ENCODE assay signal across 17 cellular contexts in genomic region chr3:22980346-22980745, GRCh38.
DNase-seq lines count a peak whose midpoint lies in the region; ATAC-seq and TF ChIP-seq lines count a peak whose summit lies in the region.
"Had no signal": no experiment of that assay in that cellular context is flagged by ENCODE, and none has a peak within 500 bp of the region (broad histone marks: within the 10 kb centered on the region; RNA-seq: fewer than 3 reads in every experiment).

No MANE protein-coding gene starts in this region.

- 66% methylated on average over 7 of the region's 7 CpGs for WGBS in SK-N-SH (ENCODE audit: low lambda C conversion rate)

- H3K27ac ChIP-seq in SJSA1 (peak overlapping the region; percentile 36), SK-N-SH (ENCODE audit: low read depth in 2 of 2, low read length in 1 of 2) (no peak overlapping the region)
- H3K27ac ChIP-seq: ovary, SK-N-MC had no signal

- no peak for TF ChIP-seq RAD21 in SK-N-SH (IDR thresholded peaks at IDR 0.05; ENCODE audit: low read length)

- no peak for TF ChIP-seq EP300 in SK-N-SH (IDR thresholded peaks at IDR 0.05; ENCODE audit: borderline replicate concordance in 1 of 2, low read depth in 1 of 2, low read length in 1 of 2)

- H3K4me3 ChIP-seq in SJSA1 (no peak overlapping the region), fibroblast of villous mesenchyme (ENCODE audit: low read depth, low read length) (no peak overlapping the region), SK-N-SH (ENCODE audit: low read depth in 2 of 2, low read length in 1 of 2) (no peak overlapping the region)
- H3K4me3 ChIP-seq: ovary, SK-N-MC had no signal

- H3F3A ChIP-seq in SK-N-SH (replicated peaks; ENCODE audit: insufficient read depth): no peaks in the 10 kb centered on the region

- H3K27me3 ChIP-seq in SJSA1 (replicated peaks): no peaks in the 10 kb centered on the region; the same call in 1 of the 2 replicates
- no peaks in the 10 kb centered on the region for H3K27me3 ChIP-seq in SK-N-SH (ENCODE audit: insufficient read depth)
- H3K27me3 ChIP-seq: ovary had no signal

- no peaks in the 10 kb centered on the region for H3K27me3 Mint-ChIP-seq in natural killer cell (ENCODE audit: low read depth in 2 of 2)

- H3K79me2 ChIP-seq in SK-N-SH (ENCODE audit: insufficient read depth): no peaks in the 10 kb centered on the region

- no peak overlapping the region for H2AFZ ChIP-seq in SK-N-SH (ENCODE audit: low read depth)

- no peak overlapping the region for H3K9ac ChIP-seq in SK-N-SH

- POLR2A ChIA-PET in SK-N-SH (lab: Yijun Ruan, JAX): no interaction called here

- no peak overlapping the region for H3K4me3 Mint-ChIP-seq in natural killer cell

- peak; percentile 20 for DNase-seq in HCEC 1CT
- DNase-seq in SJSA1 (ENCODE audit: low read depth in 1 of 2, low spot score in 2 of 2): peak in 1 of 2 experiments; percentile 57
- peak; percentile 14 for DNase-seq in fibroblast of villous mesenchyme (ENCODE audit: low read depth)
- DNase-seq in omental fat pad (ENCODE audit: low spot score): no peak
- no peak for DNase-seq in natural killer cell
- DNase-seq in SK-N-SH: no peak
- no peak for DNase-seq in effector CD4-positive, alpha-beta T cell
- DNase-seq: activated CD4-positive, CD25-positive, alpha-beta regulatory T cell treated with anti-CD3 and anti-CD28 coated beads, Interleukin-2, amount 50 U/mL, for 72 hours; DND-41; foreskin melanocyte; NCI-H187; ovary; stimulated activated CD4-positive, alpha-beta T cell treated with anti-CD3 and anti-CD28 coated beads, Interleukin-4, amount 100 ng/mL, for 4 hours; substantia nigra; T1000 had no signal

- H3K9me2 ChIP-seq in SK-N-SH: no peaks in the 10 kb centered on the region

- H4K20me1 ChIP-seq in SK-N-SH (ENCODE audit: insufficient read depth): no peaks in the 10 kb centered on the region

- H3K4me2 ChIP-seq in SK-N-SH: no peak overlapping the region

- no peaks in the 10 kb centered on the region for H3K36me3 ChIP-seq in SJSA1
- H3K36me3 ChIP-seq in SK-N-SH (replicated peaks in 1 of 2; ENCODE audit: control insufficient read depth in 1 of 2, insufficient read depth in 2 of 2, low read length in 1 of 2): no peaks in the 10 kb centered on the region
- H3K36me3 ChIP-seq: ovary had no signal

- TF ChIP-seq CTCF in fibroblast of villous mesenchyme (IDR thresholded peaks at IDR 0.05; ENCODE audit: insufficient read depth, low read depth, low read length) (no peak), omental fat pad (IDR thresholded peaks at IDR 0.05) (no peak), natural killer cell (IDR thresholded peaks at IDR 0.05) (no peak), SK-N-SH (IDR thresholded peaks at IDR 0.05) (no peak)

- ATAC-seq in omental fat pad (ENCODE audit: low FRiP score) (peak; percentile 86), natural killer cell (no peak), SK-N-SH treated with all-trans-retinoic acid at 6 μM for 48 hours (no peak)

- H3K9me3 Mint-ChIP-seq in natural killer cell: peaks cover 2 to 6% of the 10 kb centered on the region in 2 donors

- intact Hi-C loops in natural killer cell (cut with micrococcal nuclease): no loop called here

- H3K4me1 ChIP-seq in SJSA1 (replicated peaks) (peaks cover 9% of the 10 kb centered on the region), SK-N-SH (ENCODE audit: control insufficient read depth in 1 of 2, insufficient read depth in 2 of 2, low read depth in 1 of 2, low read length in 1 of 2) (no peaks in the 10 kb centered on the region)

- no peak overlapping the region for H3K27ac Mint-ChIP-seq in natural killer cell

- no peaks in the 10 kb centered on the region for H3K4me1 Mint-ChIP-seq in natural killer cell

- H3K9me3 ChIP-seq in SJSA1 (replicated peaks) (no peaks in the 10 kb centered on the region), SK-N-SH (no peaks in the 10 kb centered on the region)
- H3K9me3 ChIP-seq: ovary had no signal

- no peaks in the 10 kb centered on the region for H3K36me3 Mint-ChIP-seq in natural killer cell

- CTCF ChIA-PET in SK-N-SH (lab: Yijun Ruan, JAX): interaction anchor here (1.2 kb wide), 1 partner anchor 443 kb away, joined by 3 read pairs; no protein-coding TSS in a partner anchor

TF ChIP-seq in SK-N-SH, 30 proteins besides CTCF, POLR2A, EP300 and RAD21 (continues in another document):
- no peak for TF ChIP-seq CHD2 (IDR thresholded peaks at IDR 0.05; ENCODE audit: low read length, partially characterized antibody)
- no peak for TF ChIP-seq TAF1 (IDR thresholded peaks at IDR 0.05; ENCODE audit: borderline replicate concordance, low read depth, low read length)
- no peak for TF ChIP-seq MAX (IDR thresholded peaks at IDR 0.05; ENCODE audit: low read depth)
- no peak for TF ChIP-seq MEF2A (IDR thresholded peaks at IDR 0.05; ENCODE audit: borderline replicate concordance, low read depth)
- no peak for TF ChIP-seq USF1 (IDR thresholded peaks at IDR 0.05; ENCODE audit: borderline replicate concordance, low read depth)
- TF ChIP-seq ELF1 (IDR thresholded peaks at IDR 0.05): no peak
- TF ChIP-seq TCF12 (IDR thresholded peaks at IDR 0.05): no peak
- no peak for TF ChIP-seq EZH2phosphoT487 (IDR thresholded peaks at IDR 0.05; ENCODE audit: borderline replicate concordance, low read depth)
- TF ChIP-seq MXI1 (IDR thresholded peaks at IDR 0.05; ENCODE audit: low read depth, low read length): no peak
- no peak for TF ChIP-seq FOSL2 (IDR thresholded peaks at IDR 0.05; ENCODE audit: borderline replicate concordance, low read depth)

TF ChIP-seq in SK-N-SH treated with all-trans-retinoic acid at 6 μM for 48 hours, 23 proteins besides CTCF, POLR2A, EP300 and RAD21:
- TF ChIP-seq PPARA (CRISPR knock-in tag; IDR thresholded peaks at IDR 0.05; ENCODE audit: borderline replicate concordance) (no peak), ARNTL (CRISPR knock-in tag; IDR thresholded peaks at IDR 0.05; ENCODE audit: borderline replicate concordance, low read depth) (no peak), TCF4 (CRISPR knock-in tag; IDR thresholded peaks at IDR 0.05; ENCODE audit: borderline replicate concordance) (no peak), CSRNP3 (CRISPR knock-in tag; IDR thresholded peaks at IDR 0.05) (no peak), ZNF8 (CRISPR knock-in tag; IDR thresholded peaks at IDR 0.05) (no peak)
- TF ChIP-seq, protein P1, sequence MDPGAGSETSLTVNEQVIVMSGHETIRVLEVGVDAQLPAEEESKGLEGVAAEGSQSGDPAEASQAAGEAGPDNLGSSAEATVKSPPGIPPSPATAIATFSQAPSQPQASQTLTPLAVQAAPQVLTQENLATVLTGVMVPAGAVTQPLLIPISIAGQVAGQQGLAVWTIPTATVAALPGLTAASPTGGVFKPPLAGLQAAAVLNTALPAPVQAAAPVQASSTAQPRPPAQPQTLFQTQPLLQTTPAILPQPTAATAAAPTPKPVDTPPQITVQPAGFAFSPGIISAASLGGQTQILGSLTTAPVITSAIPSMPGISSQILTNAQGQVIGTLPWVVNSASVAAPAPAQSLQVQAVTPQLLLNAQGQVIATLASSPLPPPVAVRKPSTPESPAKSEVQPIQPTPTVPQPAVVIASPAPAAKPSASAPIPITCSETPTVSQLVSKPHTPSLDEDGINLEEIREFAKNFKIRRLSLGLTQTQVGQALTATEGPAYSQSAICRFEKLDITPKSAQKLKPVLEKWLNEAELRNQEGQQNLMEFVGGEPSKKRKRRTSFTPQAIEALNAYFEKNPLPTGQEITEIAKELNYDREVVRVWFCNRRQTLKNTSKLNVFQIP (CRISPR knock-in tag; IDR thresholded peaks at IDR 0.05; ENCODE audit: borderline replicate concordance, low read depth): no peak

Comparison
In these comparisons a context has a peak if more than half of its experiments do, and no peak if none do; other contexts are left out.
1. DNase-seq: peak in HCEC 1CT (single experiment) and fibroblast of villous mesenchyme (single experiment); none in omental fat pad (single experiment), natural killer cell (single experiment), SK-N-SH (single experiment) and effector CD4-positive, alpha-beta T cell (single experiment).